In the genomic region with DNA sequence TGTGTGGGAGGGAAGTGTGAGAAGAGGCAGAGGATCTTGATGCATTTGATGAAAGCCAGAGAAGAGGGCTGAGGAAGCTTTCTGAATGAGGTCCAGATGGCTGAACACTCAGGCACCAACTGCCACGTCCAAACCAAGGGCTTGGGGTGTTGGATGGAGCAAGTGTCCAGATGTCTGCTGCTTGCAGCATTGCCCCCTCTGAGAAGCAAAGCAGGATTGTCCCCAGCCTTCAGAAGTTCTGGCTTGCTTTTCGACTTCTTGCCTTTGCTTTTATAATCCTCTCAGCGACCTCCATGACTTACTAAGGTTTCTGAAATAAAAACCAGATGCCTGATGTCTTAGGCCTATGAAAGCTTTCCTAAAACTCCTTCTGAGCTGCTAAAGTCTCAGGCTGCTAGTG, we compare ENCODE assay signal across 25 cellular contexts.
"Had no signal": no experiment of that assay in that cellular context is flagged by ENCODE, and none has a peak within 500 bp of the region (broad histone marks: within the 10 kb centered on the region; RNA-seq: fewer than 3 reads in every experiment).

No MANE protein-coding gene starts in this region.

- H3K27ac Mint-ChIP-seq: activated T-helper 2 cell treated with anti-CD3 and anti-CD28 coated beads, Interferon-gamma antibody, Interleukin-2, Interleukin-4, amounts not matched to agents 10 μg/mL and 5 μg/mL and 100 μg/mL, durations not matched to agents 14 hours and 24 hours and 36 hours; effector memory CD8-positive, alpha-beta T cell; natural killer cell treated with Interleukin-12 subunit alpha and Interleukin-12 subunit beta and Interleukin-15 and Interleukin-18, amount 100 ng/mL, for 72 hours; stimulated activated memory B cell treated with anti-CD40 and anti-IgM and Interleukin-4, amounts not matched to agents 10 μg/mL and 1 μg/mL and 100 μg/mL, for 72 hours; T-helper 17 cell had no signal

- H3K27ac ChIP-seq: brain microvascular endothelial cell, esophagus muscularis mucosa, gastroesophageal sphincter, sigmoid colon, stomach, suprapubic skin, tibial nerve had no signal

- H3K4me1 ChIP-seq: esophagus muscularis mucosa, gastroesophageal sphincter, sigmoid colon, tibial nerve had no signal

- H3K4me3 Mint-ChIP-seq: activated T-cell treated with anti-CD3 and anti-CD28 coated beads, Interleukin-2, amount 50 U/mL, for 4 hours; effector memory CD8-positive, alpha-beta T cell; natural killer cell treated with Interleukin-12 subunit alpha and Interleukin-12 subunit beta and Interleukin-15 and Interleukin-18, amount 100 ng/mL, for 72 hours; stimulated activated memory B cell treated with anti-CD40 and anti-IgM and Interleukin-4, amounts not matched to agents 10 μg/mL and 1 μg/mL and 100 μg/mL, for 72 hours; T-helper 17 cell had no signal

- H3K27me3 ChIP-seq: brain microvascular endothelial cell, gastroesophageal sphincter, sigmoid colon, suprapubic skin, tibial nerve had no signal

- H3K4me1 Mint-ChIP-seq: stimulated activated memory B cell treated with anti-CD40 and anti-IgM and Interleukin-4, amounts not matched to agents 10 μg/mL and 1 μg/mL and 100 μg/mL, for 72 hours; T-helper 17 cell had no signal

- H3K9me3 ChIP-seq: sigmoid colon, suprapubic skin had no signal

- H3K4me3 ChIP-seq: esophagus muscularis mucosa, gastroesophageal sphincter, sigmoid colon, smooth muscle cell, stomach, suprapubic skin, tibial nerve had no signal

- H3K36me3 Mint-ChIP-seq: natural killer cell treated with Interleukin-12 subunit alpha and Interleukin-12 subunit beta and Interleukin-15 and Interleukin-18, amount 100 ng/mL, for 72 hours; stimulated activated memory B cell treated with anti-CD40 and anti-IgM and Interleukin-4, amounts not matched to agents 10 μg/mL and 1 μg/mL and 100 μg/mL, for 72 hours had no signal

- DNase-seq: activated CD4-positive, alpha-beta T cell treated with anti-CD3 and anti-CD28 coated beads for 4 hours; activated CD4-positive, alpha-beta T cell treated with anti-CD3 and anti-CD28 coated beads, Interleukin-2, amount 50 U/mL, for 48 hours; activated CD4-positive, CD25-positive, alpha-beta regulatory T cell; activated naive CD4-positive, alpha-beta T cell treated with Interleukin-2 at 50 U/mL for 16 hours; activated T-cell treated with anti-CD3 and anti-CD28 coated beads, Interleukin-2, amount 50 U/mL, for 4 hours; anterior cingulate cortex; brain microvascular endothelial cell; caudate nucleus; effector memory CD8-positive, alpha-beta T cell; hypothalamus; left ventricle myocardium superior; mammary epithelial cell; nucleus accumbens; sigmoid colon; stimulated activated CD4-positive, alpha-beta T cell treated with anti-CD3 and anti-CD28 coated beads, Interleukin-15, amount 100 ng/mL, for 24 hours; stomach; T-helper 17 cell had no signal

- ATAC-seq: activated T-cell treated with anti-CD3 and anti-CD28 coated beads, Interleukin-2, amount 50 U/mL, for 4 hours; effector memory CD8-positive, alpha-beta T cell; gastroesophageal sphincter; left ventricle myocardium superior; natural killer cell treated with Interleukin-12 subunit alpha and Interleukin-12 subunit beta and Interleukin-15 and Interleukin-18, amount 100 ng/mL, for 72 hours; stimulated activated memory B cell treated with anti-CD40 and anti-IgM and Interleukin-4, amounts not matched to agents 10 μg/mL and 1 μg/mL and 100 μg/mL, for 72 hours; T-helper 17 cell had no signal

- H3K27me3 Mint-ChIP-seq: stimulated activated memory B cell treated with anti-CD40 and anti-IgM and Interleukin-4, amounts not matched to agents 10 μg/mL and 1 μg/mL and 100 μg/mL, for 72 hours had no signal

- H3K9me3 Mint-ChIP-seq: activated T-helper 2 cell treated with anti-CD3 and anti-CD28 coated beads, Interferon-gamma antibody, Interleukin-2, Interleukin-4, amounts not matched to agents 10 μg/mL and 5 μg/mL and 100 μg/mL, durations not matched to agents 14 hours and 24 hours and 36 hours had no signal

- H3K36me3 ChIP-seq: brain microvascular endothelial cell, esophagus muscularis mucosa, gastroesophageal sphincter, sigmoid colon, stomach, suprapubic skin, tibial nerve had no signal
